In the genomic region with DNA sequence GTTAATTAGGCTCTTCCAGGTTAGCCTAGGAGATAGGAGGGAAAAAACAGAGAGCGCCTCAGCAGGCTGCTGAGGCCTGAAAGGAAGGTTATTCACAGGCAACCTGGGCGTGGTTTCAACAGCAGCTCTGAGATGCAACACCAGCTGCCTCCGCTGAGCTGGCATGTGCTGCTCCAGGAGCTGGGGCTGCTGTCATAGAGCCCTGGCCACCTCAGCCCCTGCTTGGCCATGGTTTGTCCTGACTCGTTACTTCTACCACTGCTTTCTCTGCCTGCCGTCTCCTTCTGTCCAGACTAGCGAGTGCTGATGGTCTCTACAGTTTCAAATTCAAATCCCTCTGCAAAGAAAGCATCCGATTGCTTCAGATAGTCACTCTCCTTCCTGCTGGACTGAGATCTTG, we compare ENCODE assay signal across 14 cellular contexts. TPM values are rescaled to one million over a fixed set of nuclear protein-coding genes. Genes with fewer than 3 reads are reported as not detected.
DNase-seq lines count a peak whose midpoint lies in the region; ATAC-seq and TF ChIP-seq lines count a peak whose summit lies in the region.
"Had no signal": no experiment of that assay in that cellular context is flagged by ENCODE, and none has a peak within 500 bp of the region (broad histone marks: within the 10 kb centered on the region; RNA-seq: fewer than 3 reads in every experiment).

No MANE protein-coding gene starts in this region.

- TF ChIP-seq POLR2A in breast epithelium (IDR thresholded peaks at IDR 0.05), result no peak

- H3K36me3 Mint-ChIP-seq in MCF 10A (ENCODE audit: insufficient read depth, unreplicated experiment), result no peaks in the 10 kb centered on the region
- no peaks in the 10 kb centered on the region for H3K36me3 Mint-ChIP-seq in type B pancreatic cell
- H3K36me3 Mint-ChIP-seq: immature natural killer cell had no signal

- H3K4me3 ChIP-seq in breast epithelium, result no peak overlapping the region
- H3K4me3 ChIP-seq: skin epidermis had no signal

- H3K4me1 Mint-ChIP-seq in MCF 10A (ENCODE audit: insufficient read depth, unreplicated experiment), result peaks cover 6% of the 10 kb centered on the region
- H3K4me1 Mint-ChIP-seq in type B pancreatic cell (ENCODE audit: unreplicated experiment), result peaks cover 26% of the 10 kb centered on the region
- H3K4me1 Mint-ChIP-seq: activated naive CD8-positive, alpha-beta T cell treated with anti-CD3 and anti-CD28 coated beads, Interleukin-2, amount 50 U/mL, for 24 hours had no signal

- H3K27me3 ChIP-seq in breast epithelium, result no peaks in the 10 kb centered on the region

- intact Hi-C loops in MCF 10A (cut with micrococcal nuclease) (no loop called here), breast epithelium (cut with DNase I; ENCODE audit: low total_unique reads) (no loop called here)

- H3K4me1 ChIP-seq in breast epithelium, result no peaks in the 10 kb centered on the region

- DNase-seq in MCF 10A (ENCODE audit: unreplicated experiment) (peak; percentile 63), breast epithelium (ENCODE audit: low spot score in 2 of 2) (no peak), NOMO-1 treated with dmso at 0.1 percent for 144 hours (lab: John Stamatoyannopoulos, UW; ENCODE audit: unreplicated experiment) (peak; percentile 36), type B pancreatic cell (ENCODE audit: extremely low spot score, unreplicated experiment) (no peak), NCI-H1092 treated with DMSO at 0.1 percent for 48 hours (lab: John Stamatoyannopoulos, UW) (no peak)
- no peak for DNase-seq in activated CD4-positive, alpha-beta T cell treated with anti-CD3 and anti-CD28 coated beads, Interleukin-2, amount 50 U/mL, for 4 hours
- DNase-seq: activated naive CD8-positive, alpha-beta T cell treated with anti-CD3 and anti-CD28 coated beads, Interleukin-2, amount 50 U/mL, for 24 hours; immature natural killer cell; T-helper 9 cell had no signal

- POLR2A ChIA-PET in MCF 10A (lab: Yijun Ruan, JAX), result interaction anchor here (0.8 to 1.3 kb wide), 3 partner anchors 10 to 36 kb away, joined by 3 to 4 read pairs (median 3); no protein-coding TSS in a partner anchor

- no TSS peak for BruUV-seq in MCF 10A (replicated peaks; lab: Mats Ljungman, UMichigan)

- H3K27me3 Mint-ChIP-seq in MCF 10A (ENCODE audit: insufficient read depth, unreplicated experiment) (no peaks in the 10 kb centered on the region), type B pancreatic cell (no peaks in the 10 kb centered on the region)
- H3K27me3 Mint-ChIP-seq: activated naive CD8-positive, alpha-beta T cell treated with anti-CD3 and anti-CD28 coated beads, Interleukin-2, amount 50 U/mL, for 24 hours had no signal

- no peak overlapping the region for H3K4me3 Mint-ChIP-seq in MCF 10A (ENCODE audit: unreplicated experiment)
- no peak overlapping the region for H3K4me3 Mint-ChIP-seq in type B pancreatic cell
- H3K4me3 Mint-ChIP-seq: activated naive CD8-positive, alpha-beta T cell treated with anti-CD3 and anti-CD28 coated beads, Interleukin-2, amount 50 U/mL, for 24 hours; immature natural killer cell had no signal

- CTCF ChIA-PET in MCF 10A (lab: Yijun Ruan, JAX), result interaction anchor here (0.8 to 1.8 kb wide), 6 partner anchors 11 to 56 kb away, joined by 3 to 4 read pairs (median 3); no protein-coding TSS in a partner anchor

- no peak overlapping the region for H3K27ac Mint-ChIP-seq in MCF 10A (ENCODE audit: low read depth, unreplicated experiment)
- H3K27ac Mint-ChIP-seq in type B pancreatic cell, result peak overlapping the region; percentile 59
- H3K27ac Mint-ChIP-seq: activated naive CD8-positive, alpha-beta T cell treated with anti-CD3 and anti-CD28 coated beads, Interleukin-2, amount 50 U/mL, for 24 hours; immature natural killer cell had no signal

- H3K27ac ChIP-seq in breast epithelium, result no peak overlapping the region
- H3K27ac ChIP-seq: C4-2B, HL-60, skin epidermis had no signal

- TF ChIP-seq CTCF in MCF 10A (IDR thresholded peaks at IDR 0.05; ENCODE audit: unreplicated experiment) (no peak), breast epithelium (IDR thresholded peaks at IDR 0.05) (no peak), type B pancreatic cell (conservative IDR thresholded peaks at IDR 0.05) (peak; percentile 56)

- peak; percentile 71 for ATAC-seq in esophagus mucosa
- no peak for ATAC-seq in HG03045 (IDR thresholded peaks at IDR 0.05; ENCODE audit: unreplicated experiment)
- ATAC-seq: activated naive CD8-positive, alpha-beta T cell treated with anti-CD3 and anti-CD28 coated beads, Interleukin-2, amount 50 U/mL, for 24 hours had no signal

- H3K9me3 ChIP-seq in breast epithelium, result no peaks in the 10 kb centered on the region

- H3K36me3 ChIP-seq in breast epithelium, result no peaks in the 10 kb centered on the region

- H3K9me3 Mint-ChIP-seq in MCF 10A (ENCODE audit: unreplicated experiment) (no peaks in the 10 kb centered on the region), type B pancreatic cell (peaks cover 3% of the 10 kb centered on the region)
- H3K9me3 Mint-ChIP-seq: activated naive CD8-positive, alpha-beta T cell treated with anti-CD3 and anti-CD28 coated beads, Interleukin-2, amount 50 U/mL, for 24 hours; immature natural killer cell had no signal

RNA-seq across cellular contexts. Expression of gene RPP40, which starts 32.5 kb away (rescaled TPM):
- total RNA-seq in MCF 10A (2022) (22.9 and 34.8 TPM in 2 replicates), breast epithelium (1 to 10 TPM; 5.9 to 9.2 (median 7.5) TPM), esophagus mucosa (12.8 TPM), type B pancreatic cell (ENCODE audit: low replicate concordance) (5.6 and 9.2 TPM in 2 replicates)

RNA-seq across cellular contexts. Expression of gene PPP1R3G, which starts 48.8 kb away (rescaled TPM):
- total RNA-seq in MCF 10A (2022), result 0.07 TPM in 2 replicates
- total RNA-seq in breast epithelium, result 1 to 10 TPM; 1.2 to 3.2 (median 1.6) TPM
- 2.0 TPM for total RNA-seq in esophagus mucosa
- 0.19 and 0.45 TPM in 2 replicates for total RNA-seq in type B pancreatic cell (ENCODE audit: low replicate concordance)

Comparison
In these comparisons a context has a peak if more than half of its experiments do, and no peak if none do; other contexts are left out.
1. DNase-seq: peak in MCF 10A (single experiment) and NOMO-1 treated with dmso at 0.1 percent for 144 hours (single experiment); none in breast epithelium (0 of 2), type B pancreatic cell (single experiment), activated CD4-positive, alpha-beta T cell treated with anti-CD3 and anti-CD28 coated beads, Interleukin-2, amount 50 U/mL, for 4 hours (0 of 2) and NCI-H1092 treated with DMSO at 0.1 percent for 48 hours (single experiment).